In the genomic region with DNA sequence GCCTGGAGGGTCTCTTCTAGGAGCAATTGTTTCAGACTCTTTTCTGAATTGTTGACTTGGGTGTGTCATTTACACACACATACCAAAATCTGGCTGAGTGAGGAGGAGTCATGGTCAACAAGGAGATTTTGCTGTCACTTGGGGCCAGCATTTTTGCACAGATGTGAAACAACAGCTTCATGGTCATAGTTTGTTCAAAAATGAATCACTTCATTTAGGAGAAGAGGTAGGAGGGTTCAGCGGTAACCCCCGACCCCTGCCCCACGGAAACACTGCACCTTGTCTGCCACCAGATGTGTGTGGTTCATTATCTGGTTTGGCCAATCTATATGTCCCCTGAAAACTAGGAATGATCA, we compare ENCODE assay signal across 15 cellular contexts. TPM values are rescaled to one million over a fixed set of nuclear protein-coding genes. Genes with fewer than 3 reads are reported as not detected.
DNase-seq lines count a peak whose midpoint lies in the region; ATAC-seq and TF ChIP-seq lines count a peak whose summit lies in the region.
"Had no signal": no experiment of that assay in that cellular context is flagged by ENCODE, and none has a peak within 500 bp of the region (broad histone marks: within the 10 kb centered on the region; RNA-seq: fewer than 3 reads in every experiment).

No MANE protein-coding gene starts in this region.

- no peaks in the 10 kb centered on the region for H3K79me1 ChIP-seq in mesendoderm (ENCODE audit: low read length)

- no peak overlapping the region for H4K5ac ChIP-seq in mesendoderm (ENCODE audit: low read length)

- no peak overlapping the region for H3K4me2 ChIP-seq in mesendoderm (ENCODE audit: low read length)

- peaks cover 2% of the 10 kb centered on the region for H3K27me3 Mint-ChIP-seq in activated naive CD8-positive, alpha-beta T cell treated with anti-CD3 and anti-CD28 coated beads, Interleukin-2, amount 50 U/mL, for 24 hours

- peaks cover 2% of the 10 kb centered on the region for H3K4me1 ChIP-seq in mesendoderm (ENCODE audit: control insufficient read depth, low read depth, low read length)
- peaks cover 34% of the 10 kb centered on the region for H3K4me1 ChIP-seq in vagina
- H3K4me1 ChIP-seq in body of pancreas, result peaks cover 15% of the 10 kb centered on the region

- peak overlapping the region; percentile 54 for H3K4me3 Mint-ChIP-seq in activated naive CD8-positive, alpha-beta T cell treated with anti-CD3 and anti-CD28 coated beads, Interleukin-2, amount 50 U/mL, for 24 hours

- WGBS in mesendoderm (ENCODE audit: extremely low coverage, insufficient coverage, low lambda C conversion rate), result no CpG with 5 or more reads among the region's 3 CpGs
- 95 to 97% methylated on average over 3 of the region's 3 CpGs for WGBS in body of pancreas, 2 donors

- H2BK5ac ChIP-seq in mesendoderm (ENCODE audit: low read length), result no peak overlapping the region

- H3K9ac ChIP-seq in mesendoderm (ENCODE audit: low read length), result no peak overlapping the region

- H3K9me3 ChIP-seq in vagina (no peaks in the 10 kb centered on the region), body of pancreas (no peaks in the 10 kb centered on the region)
- H3K9me3 ChIP-seq: pancreas had no signal

- peak overlapping the region; percentile 35 for H3K18ac ChIP-seq in mesendoderm (ENCODE audit: low read length)

- TF ChIP-seq POLR2A in vagina (IDR thresholded peaks at IDR 0.05), result no peak
- no peak for TF ChIP-seq POLR2A in body of pancreas (IDR thresholded peaks at IDR 0.05)

- no peaks in the 10 kb centered on the region for H3K9me3 Mint-ChIP-seq in activated naive CD8-positive, alpha-beta T cell treated with anti-CD3 and anti-CD28 coated beads, Interleukin-2, amount 50 U/mL, for 24 hours

- H2BK120ac ChIP-seq in mesendoderm (ENCODE audit: low read depth, low read length), result no peak overlapping the region

- no peak overlapping the region for H4K8ac ChIP-seq in mesendoderm (ENCODE audit: low read depth, low read length)

- H3K4me3 ChIP-seq in mesendoderm (ENCODE audit: low read length) (no peak overlapping the region), vagina (no peak overlapping the region), body of pancreas (no peak overlapping the region)
- H3K4me3 ChIP-seq: GM12878, pancreas had no signal

- H3K36me3 ChIP-seq in mesendoderm (ENCODE audit: control insufficient read depth, insufficient read depth, low read length) (no peaks in the 10 kb centered on the region), vagina (no peaks in the 10 kb centered on the region), body of pancreas (replicated peaks in 1 of 2; ENCODE audit: insufficient read depth in 1 of 2, low read depth in 2 of 2) (no peaks in the 10 kb centered on the region)
- H3K36me3 ChIP-seq: pancreas had no signal

- intact Hi-C loops in vagina (cut with DNase I) (no loop called here), body of pancreas (cut with DNase I) (no loop called here)

- H3K27me3 ChIP-seq in mesendoderm (ENCODE audit: insufficient read depth, low read length, poor library complexity) (no peaks in the 10 kb centered on the region), vagina (no peaks in the 10 kb centered on the region), body of pancreas (no peaks in the 10 kb centered on the region)
- H3K27me3 ChIP-seq: pancreas had no signal

- no peak overlapping the region for H3K27ac ChIP-seq in mesendoderm (ENCODE audit: low read depth, low read length)
- H3K27ac ChIP-seq in vagina, result peak overlapping the region; percentile 17
- H3K27ac ChIP-seq in body of pancreas, result no peak overlapping the region

- H3K56ac ChIP-seq in mesendoderm (ENCODE audit: low read length), result no peak overlapping the region

- no peaks in the 10 kb centered on the region for H3K79me2 ChIP-seq in mesendoderm (ENCODE audit: control insufficient read depth, insufficient read depth, low read length)

- H3K23ac ChIP-seq in mesendoderm (ENCODE audit: low read length), result no peak overlapping the region

- H3K27ac Mint-ChIP-seq in activated naive CD8-positive, alpha-beta T cell treated with anti-CD3 and anti-CD28 coated beads, Interleukin-2, amount 50 U/mL, for 24 hours, result peak overlapping the region; percentile 98

- no peak for TF ChIP-seq CTCF in vagina (IDR thresholded peaks at IDR 0.05)
- TF ChIP-seq CTCF in body of pancreas (IDR thresholded peaks at IDR 0.05), result no peak

- peak; percentile 22 for DNase-seq in stimulated activated CD4-positive, alpha-beta T cell treated with anti-CD3 and anti-CD28 coated beads, Interleukin-4, amount 100 ng/mL, for 24 hours
- DNase-seq in stimulated activated CD4-positive, alpha-beta T cell treated with anti-CD3 and anti-CD28 coated beads, Interleukin-12 subunit alpha, Interleukin-12 subunit beta, amount 100 ng/mL, for 4 hours, result no peak
- DNase-seq in activated naive CD8-positive, alpha-beta T cell treated with anti-CD3 and anti-CD28 coated beads, Interleukin-2, amount 50 U/mL, for 24 hours, result peak; percentile 39
- DNase-seq in mesendoderm, result no peak
- DNase-seq in vagina (ENCODE audit: extremely low spot score in 2 of 2), result no peak
- DNase-seq in superior temporal gyrus (ENCODE audit: extremely low spot score), result no peak
- no peak for DNase-seq in body of pancreas
- DNase-seq in HK-2 (ENCODE audit: unreplicated experiment), result no peak
- DNase-seq: C1 segment of cervical spinal cord, KBM-7, NCI-H1930, NCI-H82, pancreas had no signal

- H3K36me3 Mint-ChIP-seq in activated naive CD8-positive, alpha-beta T cell treated with anti-CD3 and anti-CD28 coated beads, Interleukin-2, amount 50 U/mL, for 24 hours (ENCODE audit: low read depth), result peaks cover 8% of the 10 kb centered on the region

- no peak overlapping the region for H2BK15ac ChIP-seq in mesendoderm (replicated peaks; ENCODE audit: low read depth)

- peak overlapping the region; percentile 63 for H3K4ac ChIP-seq in mesendoderm (ENCODE audit: low read depth, low read length)

- no peak overlapping the region for H2AK5ac ChIP-seq in mesendoderm (ENCODE audit: low read length)

- ATAC-seq in activated naive CD8-positive, alpha-beta T cell treated with anti-CD3 and anti-CD28 coated beads, Interleukin-2, amount 50 U/mL, for 24 hours, result peak; percentile 47
- ATAC-seq in body of pancreas, result no peak
- ATAC-seq: GM12878, Right ventricle myocardium inferior had no signal

- H3K4me1 Mint-ChIP-seq in activated naive CD8-positive, alpha-beta T cell treated with anti-CD3 and anti-CD28 coated beads, Interleukin-2, amount 50 U/mL, for 24 hours, result peaks cover 90% of the 10 kb centered on the region

RNA-seq across cellular contexts. Expression of a gene that starts 42.2 kb away (rescaled TPM):
- polyA plus RNA-seq in mesendoderm (2013, experiment 1 of 2), result 34.2 TPM
- polyA plus RNA-seq in mesendoderm (2013, experiment 2 of 2), result 31.9 TPM
- 28.0 TPM for total RNA-seq in vagina
- total RNA-seq in body of pancreas, result 10 to 100 TPM; 10.9 to 23.1 TPM

Comparison
In these comparisons a context has a peak if more than half of its experiments do, and no peak if none do; other contexts are left out.
1. DNase-seq: peak in stimulated activated CD4-positive, alpha-beta T cell treated with anti-CD3 and anti-CD28 coated beads, Interleukin-4, amount 100 ng/mL, for 24 hours (single experiment) and activated naive CD8-positive, alpha-beta T cell treated with anti-CD3 and anti-CD28 coated beads, Interleukin-2, amount 50 U/mL, for 24 hours (single experiment); none in stimulated activated CD4-positive, alpha-beta T cell treated with anti-CD3 and anti-CD28 coated beads, Interleukin-12 subunit alpha, Interleukin-12 subunit beta, amount 100 ng/mL, for 4 hours (single experiment), mesendoderm (single experiment), vagina (0 of 2), superior temporal gyrus (single experiment), body of pancreas (0 of 4) and HK-2 (single experiment).